ENCODE assay signal across 8 cellular contexts in genomic region chr15:74995779-74996765, GRCh38. TPM values are rescaled to one million over a fixed set of nuclear protein-coding genes. Genes with fewer than 3 reads are reported as not detected.
DNase-seq lines count a peak whose midpoint lies in the region; ATAC-seq lines count a peak whose summit lies in the region.

No MANE protein-coding gene starts in this region.

- no peaks in the 10 kb centered on the region for H3K36me3 Mint-ChIP-seq in stimulated activated effector memory CD8-positive, alpha-beta T cell treated with anti-CD3 and anti-CD28 coated beads, Interleukin-12 subunit alpha, Interleukin-12 subunit beta, amount 100 ng/mL, for 72 hours

- peak overlapping the region; percentile 68 for H3K4me3 Mint-ChIP-seq in stimulated activated effector memory CD8-positive, alpha-beta T cell treated with anti-CD3 and anti-CD28 coated beads, Interleukin-12 subunit alpha, Interleukin-12 subunit beta, amount 100 ng/mL, for 72 hours

- DNase-seq in DMS 273 (lab: John Stamatoyannopoulos, UW; ENCODE audit: unreplicated experiment) (peak; percentile 86), NCI-H1417 treated with DMSO at 0.1 percent for 48 hours (lab: John Stamatoyannopoulos, UW) (peak; percentile 32), anterior cingulate cortex (lab: John Stamatoyannopoulos, UW) (peak in 50 of 58 donors; percentile 9 to 65 (median 44)), iPS-NIHi7 (ENCODE audit: extremely low spot score) (peak; percentile 51), HT-29 (ENCODE audit: low spot score) (no peak), SIG-M5 (lab: John Stamatoyannopoulos, UW) (no peak), NCI-H1930 (lab: John Stamatoyannopoulos, UW) (no peak)
- DNase-seq in stimulated activated effector memory CD8-positive, alpha-beta T cell treated with anti-CD3 and anti-CD28 coated beads, Interleukin-12 subunit alpha, Interleukin-12 subunit beta, amount 100 ng/mL, for 72 hours (ENCODE audit: low spot score in 2 of 2): no peak

- H3K27ac Mint-ChIP-seq in stimulated activated effector memory CD8-positive, alpha-beta T cell treated with anti-CD3 and anti-CD28 coated beads, Interleukin-12 subunit alpha, Interleukin-12 subunit beta, amount 100 ng/mL, for 72 hours: no peak overlapping the region

- peaks cover 20% of the 10 kb centered on the region for H3K4me1 Mint-ChIP-seq in stimulated activated effector memory CD8-positive, alpha-beta T cell treated with anti-CD3 and anti-CD28 coated beads, Interleukin-12 subunit alpha, Interleukin-12 subunit beta, amount 100 ng/mL, for 72 hours

- H3K9me3 Mint-ChIP-seq in stimulated activated effector memory CD8-positive, alpha-beta T cell treated with anti-CD3 and anti-CD28 coated beads, Interleukin-12 subunit alpha, Interleukin-12 subunit beta, amount 100 ng/mL, for 72 hours: no peaks in the 10 kb centered on the region

- ATAC-seq in stimulated activated effector memory CD8-positive, alpha-beta T cell treated with anti-CD3 and anti-CD28 coated beads, Interleukin-12 subunit alpha, Interleukin-12 subunit beta, amount 100 ng/mL, for 72 hours: no peak

RNA-seq across cellular contexts. Expression of gene SCAMP5, which starts 0.7 kb away (rescaled TPM):
- total RNA-seq in HT-29 (2014; rRNA removed; shearing (Covaris generic)): 0.86 and 3.0 TPM in 2 replicates

RNA-seq across cellular contexts. Expression of gene PPCDC, which starts 27.3 kb away (rescaled TPM):
- total RNA-seq in HT-29 (2014; rRNA removed; shearing (Covaris generic)): 26.9 and 37.0 TPM in 2 replicates

RNA-seq across cellular contexts. Expression of gene RPP25, which starts 39.5 kb away (rescaled TPM):
- total RNA-seq in HT-29 (2014; rRNA removed; shearing (Covaris generic)): 60.1 and 68.1 TPM in 2 replicates

RNA-seq across cellular contexts. Expression of gene COX5A, which starts 58.2 kb away (rescaled TPM):
- total RNA-seq in HT-29 (2014; rRNA removed; shearing (Covaris generic)): 122 and 144 TPM in 2 replicates

Comparison
In these comparisons a context has a peak if more than half of its experiments do, and no peak if none do; other contexts are left out.
1. DNase-seq: peak in DMS 273 (single experiment), NCI-H1417 treated with DMSO at 0.1 percent for 48 hours (single experiment), anterior cingulate cortex (50 of 58) and iPS-NIHi7 (single experiment); none in stimulated activated effector memory CD8-positive, alpha-beta T cell treated with anti-CD3 and anti-CD28 coated beads, Interleukin-12 subunit alpha, Interleukin-12 subunit beta, amount 100 ng/mL, for 72 hours (0 of 2), HT-29 (single experiment), SIG-M5 (single experiment) and NCI-H1930 (0 of 2).